1 cellular context compared by ENCODE assay signal in the genomic region with DNA sequence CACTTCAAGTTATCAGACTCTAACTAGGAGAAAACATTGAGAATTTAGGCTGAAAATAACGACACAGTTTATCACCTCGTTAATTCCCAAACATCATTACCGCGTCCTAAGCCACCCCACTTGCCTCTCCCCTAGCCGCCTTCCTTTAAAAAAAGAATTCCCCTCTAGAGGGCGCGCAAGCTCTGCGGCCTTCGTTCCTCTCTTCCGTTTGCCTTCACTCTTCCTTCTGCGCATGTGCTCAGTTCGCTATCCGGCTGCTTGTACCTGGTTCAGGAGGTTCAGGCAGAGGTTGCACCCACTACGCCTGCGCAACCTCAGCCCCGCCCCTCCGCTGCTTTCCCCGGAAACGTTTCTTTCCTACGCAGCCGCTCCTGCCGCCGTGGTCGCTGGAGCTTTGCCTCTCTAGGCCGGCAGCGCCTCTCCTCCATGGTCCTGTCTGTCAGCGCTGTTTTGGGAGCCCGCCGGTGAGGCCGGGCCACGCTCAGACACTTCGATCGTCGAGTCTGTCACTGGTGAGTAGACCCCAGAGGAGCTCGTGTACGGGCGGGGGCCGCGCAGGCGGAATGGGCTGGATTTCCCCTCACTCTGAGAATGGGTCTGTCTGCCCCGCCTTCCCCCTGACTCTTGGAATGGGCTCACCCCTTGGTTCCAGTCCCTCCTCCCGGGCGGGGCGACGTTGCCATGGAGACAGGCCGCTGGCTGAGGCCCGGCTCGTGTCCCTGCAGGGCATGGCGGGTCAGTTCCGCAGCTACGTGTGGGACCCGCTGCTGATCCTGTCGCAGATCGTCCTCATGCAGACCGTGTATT.
TF ChIP-seq lines count a peak whose summit lies in the region.

A gene (plus strand): TSS at position 353 of the 807 bp plus-strand sequence. CDS start 376 bp downstream, at position 729.

TF ChIP-seq in HepG2, 621 proteins besides CTCF, POLR2A, EP300 and RAD21 (continued from another document and continues in another):
- TF ChIP-seq FOSL1 (CRISPR knock-in tag; IDR thresholded peaks at IDR 0.05; ENCODE audit: borderline replicate concordance) (no peak), ZNF550 (CRISPR knock-in tag; IDR thresholded peaks at IDR 0.05; ENCODE audit: borderline replicate concordance) (peak; percentile 66; the same call in 1 of the 2 replicates), JUND (CRISPR knock-in tag; IDR thresholded peaks at IDR 0.05) (peak; percentile 63; the same call in 1 of the 2 replicates), MED1 (CRISPR knock-in tag; IDR thresholded peaks at IDR 0.05) (peak; percentile 86), ZMYM2 (CRISPR knock-in tag; IDR thresholded peaks at IDR 0.05) (no peak), ARHGAP35 (CRISPR knock-in tag; IDR thresholded peaks at IDR 0.05; ENCODE audit: borderline replicate concordance) (peak; percentile 94; the same call in 1 of the 2 replicates), ZNF496 (CRISPR knock-in tag; IDR thresholded peaks at IDR 0.05; ENCODE audit: insufficient replicate concordance) (no peak), NCOR1 (IDR thresholded peaks at IDR 0.05; ENCODE audit: borderline replicate concordance, low read length) (no peak; the same call in 1 of the 2 replicates), NFRKB (IDR thresholded peaks at IDR 0.05) (no peak), SRSF1 (optimal IDR thresholded peaks at IDR 0.05; ENCODE audit: low read depth, low read length) (peak; percentile 99), HNRNPLL (IDR thresholded peaks at IDR 0.05; ENCODE audit: low read depth, low read length, poor library complexity, severe bottlenecking) (peak; percentile 98), ZNF468 (CRISPR knock-in tag; IDR thresholded peaks at IDR 0.05) (peak; percentile 83; the same call in 1 of the 2 replicates), FOXK1 (CRISPR knock-in tag; IDR thresholded peaks at IDR 0.05; ENCODE audit: borderline replicate concordance, low read depth) (peak; percentile 95; the same call in 1 of the 2 replicates), KAT7 (CRISPR knock-in tag; IDR thresholded peaks at IDR 0.05; ENCODE audit: borderline replicate concordance) (peak; percentile 79), NR3C1 (CRISPR knock-in tag; IDR thresholded peaks at IDR 0.05) (peak; percentile 5; the same call in 1 of the 2 replicates), SRF (IDR thresholded peaks at IDR 0.05; ENCODE audit: low read depth, low read length) (peak; percentile 4; the same call in 1 of the 2 replicates), STAG1 (CRISPR knock-in tag; IDR thresholded peaks at IDR 0.05) (peak; percentile 73), IKZF1 (IDR thresholded peaks at IDR 0.05) (no peak), TCF7L2 (IDR thresholded peaks at IDR 0.05; ENCODE audit: low read depth, low read length) (no peak), GABPA (IDR thresholded peaks at IDR 0.05; ENCODE audit: low read depth, low read length) (peak; percentile 77), GABPA (CRISPR knock-in tag; IDR thresholded peaks at IDR 0.05; ENCODE audit: low read depth) (peak; percentile 97), ZNF282 (IDR thresholded peaks at IDR 0.05; ENCODE audit: partially characterized antibody) (no peak), ASH2L (IDR thresholded peaks at IDR 0.05; ENCODE audit: insufficient read length, low read depth, low read length) (peak; percentile 97), ZFP90 (CRISPR knock-in tag; IDR thresholded peaks at IDR 0.05; ENCODE audit: borderline replicate concordance) (peak; percentile 96), ARNT2 (CRISPR knock-in tag; IDR thresholded peaks at IDR 0.05; ENCODE audit: low read depth) (peak; percentile 91; the same call in 1 of the 2 replicates), RELA (CRISPR knock-in tag; IDR thresholded peaks at IDR 0.05) (peak; percentile 43; the same call in 1 of the 2 replicates), MXD4 (CRISPR knock-in tag; IDR thresholded peaks at IDR 0.05) (peak; percentile 100)
- TF ChIP-seq, protein P1, sequence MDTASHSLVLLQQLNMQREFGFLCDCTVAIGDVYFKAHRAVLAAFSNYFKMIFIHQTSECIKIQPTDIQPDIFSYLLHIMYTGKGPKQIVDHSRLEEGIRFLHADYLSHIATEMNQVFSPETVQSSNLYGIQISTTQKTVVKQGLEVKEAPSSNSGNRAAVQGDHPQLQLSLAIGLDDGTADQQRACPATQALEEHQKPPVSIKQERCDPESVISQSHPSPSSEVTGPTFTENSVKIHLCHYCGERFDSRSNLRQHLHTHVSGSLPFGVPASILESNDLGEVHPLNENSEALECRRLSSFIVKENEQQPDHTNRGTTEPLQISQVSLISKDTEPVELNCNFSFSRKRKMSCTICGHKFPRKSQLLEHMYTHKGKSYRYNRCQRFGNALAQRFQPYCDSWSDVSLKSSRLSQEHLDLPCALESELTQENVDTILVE (CRISPR knock-in tag; IDR thresholded peaks at IDR 0.05) = peak; percentile 94
- TF ChIP-seq, protein P2, sequence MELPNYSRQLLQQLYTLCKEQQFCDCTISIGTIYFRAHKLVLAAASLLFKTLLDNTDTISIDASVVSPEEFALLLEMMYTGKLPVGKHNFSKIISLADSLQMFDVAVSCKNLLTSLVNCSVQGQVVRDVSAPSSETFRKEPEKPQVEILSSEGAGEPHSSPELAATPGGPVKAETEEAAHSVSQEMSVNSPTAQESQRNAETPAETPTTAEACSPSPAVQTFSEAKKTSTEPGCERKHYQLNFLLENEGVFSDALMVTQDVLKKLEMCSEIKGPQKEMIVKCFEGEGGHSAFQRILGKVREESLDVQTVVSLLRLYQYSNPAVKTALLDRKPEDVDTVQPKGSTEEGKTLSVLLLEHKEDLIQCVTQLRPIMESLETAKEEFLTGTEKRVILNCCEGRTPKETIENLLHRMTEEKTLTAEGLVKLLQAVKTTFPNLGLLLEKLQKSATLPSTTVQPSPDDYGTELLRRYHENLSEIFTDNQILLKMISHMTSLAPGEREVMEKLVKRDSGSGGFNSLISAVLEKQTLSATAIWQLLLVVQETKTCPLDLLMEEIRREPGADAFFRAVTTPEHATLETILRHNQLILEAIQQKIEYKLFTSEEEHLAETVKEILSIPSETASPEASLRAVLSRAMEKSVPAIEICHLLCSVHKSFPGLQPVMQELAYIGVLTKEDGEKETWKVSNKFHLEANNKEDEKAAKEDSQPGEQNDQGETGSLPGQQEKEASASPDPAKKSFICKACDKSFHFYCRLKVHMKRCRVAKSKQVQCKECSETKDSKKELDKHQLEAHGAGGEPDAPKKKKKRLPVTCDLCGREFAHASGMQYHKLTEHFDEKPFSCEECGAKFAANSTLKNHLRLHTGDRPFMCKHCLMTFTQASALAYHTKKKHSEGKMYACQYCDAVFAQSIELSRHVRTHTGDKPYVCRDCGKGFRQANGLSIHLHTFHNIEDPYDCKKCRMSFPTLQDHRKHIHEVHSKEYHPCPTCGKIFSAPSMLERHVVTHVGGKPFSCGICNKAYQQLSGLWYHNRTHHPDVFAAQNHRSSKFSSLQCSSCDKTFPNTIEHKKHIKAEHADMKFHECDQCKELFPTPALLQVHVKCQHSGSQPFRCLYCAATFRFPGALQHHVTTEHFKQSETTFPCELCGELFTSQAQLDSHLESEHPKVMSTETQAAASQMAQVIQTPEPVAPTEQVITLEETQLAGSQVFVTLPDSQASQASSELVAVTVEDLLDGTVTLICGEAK (IDR thresholded peaks at IDR 0.05) = no peak
- TF ChIP-seq, protein P2 (CRISPR knock-in tag; IDR thresholded peaks at IDR 0.05) = peak; percentile 95
- TF ChIP-seq, protein P3, sequence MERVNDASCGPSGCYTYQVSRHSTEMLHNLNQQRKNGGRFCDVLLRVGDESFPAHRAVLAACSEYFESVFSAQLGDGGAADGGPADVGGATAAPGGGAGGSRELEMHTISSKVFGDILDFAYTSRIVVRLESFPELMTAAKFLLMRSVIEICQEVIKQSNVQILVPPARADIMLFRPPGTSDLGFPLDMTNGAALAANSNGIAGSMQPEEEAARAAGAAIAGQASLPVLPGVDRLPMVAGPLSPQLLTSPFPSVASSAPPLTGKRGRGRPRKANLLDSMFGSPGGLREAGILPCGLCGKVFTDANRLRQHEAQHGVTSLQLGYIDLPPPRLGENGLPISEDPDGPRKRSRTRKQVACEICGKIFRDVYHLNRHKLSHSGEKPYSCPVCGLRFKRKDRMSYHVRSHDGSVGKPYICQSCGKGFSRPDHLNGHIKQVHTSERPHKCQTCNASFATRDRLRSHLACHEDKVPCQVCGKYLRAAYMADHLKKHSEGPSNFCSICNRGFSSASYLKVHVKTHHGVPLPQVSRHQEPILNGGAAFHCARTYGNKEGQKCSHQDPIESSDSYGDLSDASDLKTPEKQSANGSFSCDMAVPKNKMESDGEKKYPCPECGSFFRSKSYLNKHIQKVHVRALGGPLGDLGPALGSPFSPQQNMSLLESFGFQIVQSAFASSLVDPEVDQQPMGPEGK (CRISPR knock-in tag; IDR thresholded peaks at IDR 0.05) = peak; percentile 88
- TF ChIP-seq, protein P4, sequence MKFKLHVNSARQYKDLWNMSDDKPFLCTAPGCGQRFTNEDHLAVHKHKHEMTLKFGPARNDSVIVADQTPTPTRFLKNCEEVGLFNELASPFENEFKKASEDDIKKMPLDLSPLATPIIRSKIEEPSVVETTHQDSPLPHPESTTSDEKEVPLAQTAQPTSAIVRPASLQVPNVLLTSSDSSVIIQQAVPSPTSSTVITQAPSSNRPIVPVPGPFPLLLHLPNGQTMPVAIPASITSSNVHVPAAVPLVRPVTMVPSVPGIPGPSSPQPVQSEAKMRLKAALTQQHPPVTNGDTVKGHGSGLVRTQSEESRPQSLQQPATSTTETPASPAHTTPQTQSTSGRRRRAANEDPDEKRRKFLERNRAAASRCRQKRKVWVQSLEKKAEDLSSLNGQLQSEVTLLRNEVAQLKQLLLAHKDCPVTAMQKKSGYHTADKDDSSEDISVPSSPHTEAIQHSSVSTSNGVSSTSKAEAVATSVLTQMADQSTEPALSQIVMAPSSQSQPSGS (CRISPR knock-in tag; IDR thresholded peaks at IDR 0.05) = peak; percentile 91; the same call in 1 of the 2 replicates
- TF ChIP-seq, protein P5, sequence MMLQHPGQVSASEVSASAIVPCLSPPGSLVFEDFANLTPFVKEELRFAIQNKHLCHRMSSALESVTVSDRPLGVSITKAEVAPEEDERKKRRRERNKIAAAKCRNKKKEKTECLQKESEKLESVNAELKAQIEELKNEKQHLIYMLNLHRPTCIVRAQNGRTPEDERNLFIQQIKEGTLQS (CRISPR knock-in tag; IDR thresholded peaks at IDR 0.05) = peak; percentile 61; the same call in 1 of the 2 replicates
- TF ChIP-seq, protein P6, sequence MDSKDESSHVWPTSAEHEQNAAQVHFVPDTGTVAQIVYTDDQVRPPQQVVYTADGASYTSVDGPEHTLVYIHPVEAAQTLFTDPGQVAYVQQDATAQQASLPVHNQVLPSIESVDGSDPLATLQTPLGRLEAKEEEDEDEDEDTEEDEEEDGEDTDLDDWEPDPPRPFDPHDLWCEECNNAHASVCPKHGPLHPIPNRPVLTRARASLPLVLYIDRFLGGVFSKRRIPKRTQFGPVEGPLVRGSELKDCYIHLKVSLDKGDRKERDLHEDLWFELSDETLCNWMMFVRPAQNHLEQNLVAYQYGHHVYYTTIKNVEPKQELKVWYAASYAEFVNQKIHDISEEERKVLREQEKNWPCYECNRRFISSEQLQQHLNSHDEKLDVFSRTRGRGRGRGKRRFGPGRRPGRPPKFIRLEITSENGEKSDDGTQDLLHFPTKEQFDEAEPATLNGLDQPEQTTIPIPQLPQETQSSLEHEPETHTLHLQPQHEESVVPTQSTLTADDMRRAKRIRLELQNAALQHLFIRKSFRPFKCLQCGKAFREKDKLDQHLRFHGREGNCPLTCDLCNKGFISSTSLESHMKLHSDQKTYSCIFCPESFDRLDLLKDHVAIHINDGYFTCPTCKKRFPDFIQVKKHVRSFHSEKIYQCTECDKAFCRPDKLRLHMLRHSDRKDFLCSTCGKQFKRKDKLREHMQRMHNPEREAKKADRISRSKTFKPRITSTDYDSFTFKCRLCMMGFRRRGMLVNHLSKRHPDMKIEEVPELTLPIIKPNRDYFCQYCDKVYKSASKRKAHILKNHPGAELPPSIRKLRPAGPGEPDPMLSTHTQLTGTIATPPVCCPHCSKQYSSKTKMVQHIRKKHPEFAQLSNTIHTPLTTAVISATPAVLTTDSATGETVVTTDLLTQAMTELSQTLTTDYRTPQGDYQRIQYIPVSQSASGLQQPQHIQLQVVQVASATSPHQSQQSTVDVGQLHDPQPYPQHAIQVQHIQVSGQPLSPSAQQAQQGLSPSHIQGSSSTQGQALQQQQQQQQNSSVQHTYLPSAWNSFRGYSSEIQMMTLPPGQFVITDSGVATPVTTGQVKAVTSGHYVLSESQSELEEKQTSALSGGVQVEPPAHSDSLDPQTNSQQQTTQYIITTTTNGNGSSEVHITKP (CRISPR knock-in tag; IDR thresholded peaks at IDR 0.05; ENCODE audit: low read depth) = peak; percentile 100
- TF ChIP-seq, protein P7, sequence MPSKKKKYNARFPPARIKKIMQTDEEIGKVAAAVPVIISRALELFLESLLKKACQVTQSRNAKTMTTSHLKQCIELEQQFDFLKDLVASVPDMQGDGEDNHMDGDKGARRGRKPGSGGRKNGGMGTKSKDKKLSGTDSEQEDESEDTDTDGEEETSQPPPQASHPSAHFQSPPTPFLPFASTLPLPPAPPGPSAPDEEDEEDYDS (CRISPR knock-in tag; IDR thresholded peaks at IDR 0.05) = peak; percentile 77
- TF ChIP-seq, protein P8, sequence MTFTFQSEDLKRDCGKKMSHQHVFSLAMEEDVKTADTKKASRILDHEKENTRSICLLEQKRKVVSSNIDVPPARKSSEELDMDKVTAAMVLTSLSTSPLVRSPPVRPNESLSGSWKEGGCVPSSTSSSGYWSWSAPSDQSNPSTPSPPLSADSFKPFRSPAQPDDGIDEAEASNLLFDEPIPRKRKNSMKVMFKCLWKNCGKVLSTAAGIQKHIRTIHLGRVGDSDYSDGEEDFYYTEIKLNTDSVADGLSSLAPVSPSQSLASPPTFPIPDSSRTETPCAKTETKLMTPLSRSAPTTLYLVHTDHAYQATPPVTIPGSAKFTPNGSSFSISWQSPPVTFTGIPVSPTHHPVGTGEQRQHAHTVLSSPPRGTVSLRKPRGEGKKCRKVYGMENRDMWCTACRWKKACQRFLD (CRISPR knock-in tag; IDR thresholded peaks at IDR 0.05; ENCODE audit: borderline replicate concordance) = peak; percentile 95
